9 cellular contexts compared by ENCODE assay signal in the genomic region with DNA sequence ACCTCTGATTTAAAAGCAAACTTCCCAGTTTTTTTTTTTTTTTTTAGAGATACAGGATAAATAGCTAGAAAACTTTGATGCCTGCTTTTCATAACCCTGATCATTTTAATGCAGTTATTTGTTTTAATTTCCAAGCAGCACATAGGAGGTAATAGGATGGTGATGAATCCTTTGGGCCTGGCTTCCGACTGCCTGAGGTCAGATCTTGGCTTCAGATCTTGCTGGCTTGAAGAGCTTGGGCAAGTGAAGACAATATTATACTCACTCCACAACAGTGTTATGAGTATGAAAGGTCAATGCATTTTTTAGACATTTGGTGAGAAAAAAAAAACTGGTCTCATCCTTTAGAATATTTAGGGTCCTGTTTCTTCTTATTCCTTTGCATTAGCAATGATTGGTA.
"Had no signal": no experiment of that assay in that cellular context is flagged by ENCODE, and none has a peak within 500 bp of the region (broad histone marks: within the 10 kb centered on the region; RNA-seq: fewer than 3 reads in every experiment).

No MANE protein-coding gene starts in this region.

- H3K27ac Mint-ChIP-seq: H9, IgD-negative memory B cell had no signal

- FAIRE-seq: H54, HepG2 had no signal

- H3K9me3 Mint-ChIP-seq: H9, IgD-negative memory B cell had no signal

- H3K27ac ChIP-seq: HL-60, KMS-11 had no signal

- H3K4me2 ChIP-seq: KMS-11 had no signal

- H3K4me3 Mint-ChIP-seq: H9, IgD-negative memory B cell had no signal

- ATAC-seq: HepG2 had no signal

- DNase-seq: GOT3, H9, HCEC 1CT, KBM-7 had no signal

- H3K9ac ChIP-seq: KMS-11 had no signal
